In genomic region chr1:161153682-161154337, GRCh38 we compare ENCODE assay signal across 8 cellular contexts. TPM values are rescaled to one million over a fixed set of nuclear protein-coding genes. Genes with fewer than 3 reads are reported as not detected.
DNase-seq lines count a peak whose midpoint lies in the region; ATAC-seq and TF ChIP-seq lines count a peak whose summit lies in the region.

Gene UFC1, plus strand, starts transcription at chr1:161153978. Its CDS starts 20 bp downstream, at chr1:161153998.

- no peaks in the 10 kb centered on the region for H3K27me3 ChIP-seq in kidney epithelial cell (ENCODE audit: control insufficient read depth, insufficient read depth, low read length)

- H3K4me3 ChIP-seq in AG04449 (ENCODE audit: low read depth, low read length) (peak within 1 kb of the TSS; percentile 94), kidney epithelial cell (ENCODE audit: low read depth, low read length) (peak within 1 kb of the TSS; percentile 83)

- H3K36me3 ChIP-seq in kidney epithelial cell (ENCODE audit: control insufficient read depth, insufficient read depth, low read length): peaks cover 1% of the 10 kb centered on the region

- POLR2A ChIA-PET in AG04449 (lab: Yijun Ruan, JAX): interaction anchor here (0.9 to 1.7 kb wide), 6 partner anchors 12 to 108 kb away, joined by 3 to 8 read pairs (median 3); partner anchors contain the start of genes DEDD, PPOX and USF1

- CTCF ChIA-PET in AG04449 (lab: Yijun Ruan, JAX): interaction anchor here (0.5 to 2.7 kb wide), 4 partner anchors 12 to 21 kb away, joined by 3 to 15 read pairs (median 4); partner anchors contain the start of genes DEDD and PPOX

- TF ChIP-seq CTCF in AG04449 (IDR thresholded peaks at IDR 0.05; ENCODE audit: insufficient read depth, low read length, missing control alignments) (no peak), kidney epithelial cell (IDR thresholded peaks at IDR 0.05; ENCODE audit: insufficient read depth, low read length, poor library complexity, severe bottlenecking) (no peak)

- DNase-seq in AG04449 (ENCODE audit: low read depth, low spot score): no peak
- DNase-seq in NCI-H460 (ENCODE audit: extremely low read depth, low read depth): peak; percentile 91
- peak; percentile 14 to 50 for DNase-seq in cerebellar nuclear complex (lab: John Stamatoyannopoulos, UW)
- DNase-seq in kidney epithelial cell (ENCODE audit: low read depth): no peak
- DNase-seq in stimulated activated CD4-positive, alpha-beta T cell treated with anti-CD3 and anti-CD28 coated beads, Interleukin-15, amount 100 ng/mL, for 24 hours: peak; percentile 84

- peak; percentile 94 for ATAC-seq in GM18909 (IDR thresholded peaks at IDR 0.05; ENCODE audit: poor library complexity, unreplicated experiment)
- ATAC-seq in HG03354 (IDR thresholded peaks at IDR 0.05; ENCODE audit: poor library complexity, severe bottlenecking, unreplicated experiment): peak; percentile 91
- peak; percentile 92 to 96 for ATAC-seq in activated CD4-positive, CD25-positive, alpha-beta regulatory T cell treated with anti-CD3 and anti-CD28 coated beads, Interleukin-2, amount 50 U/mL, for 24 hours

RNA-seq across cellular contexts. Expression of gene UFC1, which starts in this region (rescaled TPM):
- total RNA-seq in NCI-H460 (2014; rRNA removed; shearing (Covaris generic)): 124 and 143 TPM in 2 replicates
- 57.8 and 61.0 TPM in 2 replicates for polyA plus RNA-seq in NCI-H460 (2014; cell fraction: nucleus; rRNA removed)
- total RNA-seq in kidney epithelial cell: 59.6 and 85.0 TPM in 2 replicates

Comparison
In these comparisons a context has a peak if more than half of its experiments do, and no peak if none do; other contexts are left out.
1. DNase-seq: peak in NCI-H460 (single experiment), cerebellar nuclear complex (2 of 2) and stimulated activated CD4-positive, alpha-beta T cell treated with anti-CD3 and anti-CD28 coated beads, Interleukin-15, amount 100 ng/mL, for 24 hours (single experiment); none in AG04449 (single experiment) and kidney epithelial cell (single experiment).
2. Peak in every context shown above with its lines, with median percentiles within 50 percentile points of each other: ATAC-seq.